ENCODE assay signal across 22 cellular contexts in genomic region chr11:15976433-15977045, GRCh38.
DNase-seq lines count a peak whose midpoint lies in the region; ATAC-seq, FAIRE-seq and TF ChIP-seq lines count a peak whose summit lies in the region.
"Had no signal": no experiment of that assay in that cellular context is flagged by ENCODE, and none has a peak within 500 bp of the region (broad histone marks: within the 10 kb centered on the region; RNA-seq: fewer than 3 reads in every experiment).

No MANE protein-coding gene starts in this region.

- SMC1A ChIA-PET in GM12878 (lab: Charles Lee; ENCODE audit: uncharacterized antibody, unreplicated experiment): interaction anchor here (1.2 to 1.7 kb wide), 3 partner anchors 11 to 30 kb away, joined by 3 to 6 read pairs (median 3); no protein-coding TSS in a partner anchor

- RAD21 ChIA-PET in GM12878 (lab: Charles Lee; ENCODE audit: unreplicated experiment): interaction anchor here (1.6 kb wide), 1 partner anchor 36 kb away, joined by 6 read pairs; no protein-coding TSS in a partner anchor

- POLR2A ChIA-PET in GM12878 (lab: Charles Lee): no interaction called here

- H2AFZ ChIP-seq in GM12878 (ENCODE audit: control insufficient read depth, low read depth, low read length): no peak overlapping the region

- no peaks in the 10 kb centered on the region for H3K79me2 ChIP-seq in GM12878 (ENCODE audit: control insufficient read depth, insufficient read depth, low read length)

- H3K4me3 ChIP-seq in GM12878: no peak overlapping the region
- H3K4me3 ChIP-seq: Peyer's patch had no signal

- no TSS peak for BruUV-seq in GM12878 (replicated peaks; lab: Mats Ljungman, UMichigan)

- H3K9me3 ChIP-seq in GM12878 (replicated peaks; ENCODE audit: control insufficient read depth, insufficient read depth, low read length): no peaks in the 10 kb centered on the region
- H3K9me3 ChIP-seq: Peyer's patch had no signal

- no peak overlapping the region for H3K4me2 ChIP-seq in GM12878 (ENCODE audit: control insufficient read depth, insufficient read depth)

- H4K20me1 ChIP-seq in GM12878 (ENCODE audit: control insufficient read depth, insufficient read depth): no peaks in the 10 kb centered on the region

- no peak overlapping the region for H3K9ac ChIP-seq in GM12878 (ENCODE audit: control insufficient read depth, insufficient read depth, low read length)

- peak; percentile 29; the same call in 1 of the 3 replicates for ATAC-seq in GM12878
- no peak for ATAC-seq in HG02973 (IDR thresholded peaks at IDR 0.05; ENCODE audit: unreplicated experiment)
- ATAC-seq in GM21576 (IDR thresholded peaks at IDR 0.05; ENCODE audit: unreplicated experiment): no peak
- ATAC-seq: activated CD8-positive, alpha-beta T cell treated with anti-CD3 and anti-CD28 coated beads, Interleukin-2, amount 10 ng/mL, durations not matched to agents 7 days and 5 days; activated naive CD8-positive, alpha-beta T cell treated with anti-CD3 and anti-CD28 coated beads, Interleukin-2, amount 50 U/mL, for 24 hours; left colon; T-cell had no signal

- no peak for TF ChIP-seq CTCF in GM12878 (IDR thresholded peaks at IDR 0.05 in 2 of 3, conservative IDR thresholded peaks at IDR 0.05 in 1 of 3; ENCODE audit: control insufficient read depth in 2 of 3, extremely low read depth in 1 of 3, insufficient read depth in 1 of 3, low read depth in 3 of 3, low read length in 3 of 3)

- H3K27ac ChIP-seq in GM12878 (ENCODE audit: control insufficient read depth, insufficient read depth): no peak overlapping the region
- H3K27ac ChIP-seq: Peyer's patch, WERI-Rb-1 had no signal

- no peak for TF ChIP-seq EP300 in GM12878 (IDR thresholded peaks at IDR 0.05; ENCODE audit: borderline replicate concordance in 1 of 2, control insufficient read depth in 1 of 2, low read depth in 2 of 2, low read length in 2 of 2)

- no peak for TF ChIP-seq POLR2A in GM12878 (IDR thresholded peaks at IDR 0.05; ENCODE audit: low read depth, low read length)

- DNase-seq in AG08395 (ENCODE audit: low spot score) (peak; percentile 25), HT1080 (ENCODE audit: low read depth) (peak; percentile 36), GM12878 (ENCODE audit: low read depth, low spot score) (no peak), kidney glomerular epithelial cell (lab: John Stamatoyannopoulos, UW) (peak; percentile 5), foreskin melanocyte (no peak)
- DNase-seq in activated CD4-positive, alpha-beta T cell treated with anti-CD3 and anti-CD28 coated beads for 48 hours: no peak
- DNase-seq: activated CD8-positive, alpha-beta T cell treated with anti-CD3 and anti-CD28 coated beads, Interleukin-2, amount 10 ng/mL, durations not matched to agents 7 days and 5 days; activated naive CD8-positive, alpha-beta T cell treated with anti-CD3 and anti-CD28 coated beads, Interleukin-2, amount 50 U/mL, for 24 hours; Calu3; left colon; NCI-H1694; NCI-H69; Peyer's patch; posterior cingulate gyrus; stimulated activated naive CD4-positive, alpha-beta T cell treated with Interleukin-2 at 50 U/mL for 16 hours; T-cell; WERI-Rb-1 had no signal

- TF ChIP-seq RAD21 in GM12878 (IDR thresholded peaks at IDR 0.05; ENCODE audit: insufficient read depth, low read depth, low read length): no peak

- no peak for FAIRE-seq in GM12878 (lab: Jason Lieb, UNC)
- FAIRE-seq: endometrium, GM18507, GM19239 had no signal

- no peaks in the 10 kb centered on the region for H3K36me3 ChIP-seq in GM12878 (ENCODE audit: control insufficient read depth in 2 of 2, insufficient read depth in 2 of 2, low read length in 1 of 2)
- H3K36me3 ChIP-seq: Peyer's patch, WERI-Rb-1 had no signal

- intact Hi-C loops in GM12878 (cut with micrococcal nuclease; ENCODE audit: unreplicated experiment): no loop called here

- in situ Hi-C loops in GM12878 (cut with MboI): no loop called here

- WGBS in GM12878 (ENCODE audit: insufficient coverage, insufficient replicate concordance, low lambda C conversion rate, missing lambda C conversion rate): 36% methylated on average over 7 of the region's 7 CpGs

- no peaks in the 10 kb centered on the region for H3K4me1 ChIP-seq in GM12878 (ENCODE audit: control insufficient read depth, insufficient read depth, low read length)
- H3K4me1 ChIP-seq: Peyer's patch had no signal

- CTCF ChIA-PET in GM12878 (lab: Yijun Ruan, JAX): interaction anchor here (0.7 to 2.3 kb wide), 2 partner anchors 11 to 41 kb away, joined by 3 to 14 read pairs; no protein-coding TSS in a partner anchor

- H3K27me3 ChIP-seq in GM12878 (replicated peaks in 1 of 2; ENCODE audit: control insufficient read depth in 2 of 2, insufficient read depth in 2 of 2, low read length in 1 of 2): no peaks in the 10 kb centered on the region
- H3K27me3 ChIP-seq: Peyer's patch had no signal

TF ChIP-seq in GM12878, 131 proteins besides CTCF, POLR2A, EP300 and RAD21:
- TF ChIP-seq IKZF2 (IDR thresholded peaks at IDR 0.05): 0 out of 4 replicates have a peak, but pooled peaks of 1 of the 2 experiments have one; percentile 15
- TF ChIP-seq MXI1 (IDR thresholded peaks at IDR 0.05; ENCODE audit: low read depth, low read length): no peak

Comparison
In these comparisons a context has a peak if more than half of its experiments do, and no peak if none do; other contexts are left out.
1. DNase-seq: peak in AG08395 (single experiment), HT1080 (single experiment) and kidney glomerular epithelial cell (single experiment); none in GM12878 (single experiment), activated CD4-positive, alpha-beta T cell treated with anti-CD3 and anti-CD28 coated beads for 48 hours (single experiment) and foreskin melanocyte (single experiment).